8 cellular contexts compared by ENCODE assay signal in the genomic region with DNA sequence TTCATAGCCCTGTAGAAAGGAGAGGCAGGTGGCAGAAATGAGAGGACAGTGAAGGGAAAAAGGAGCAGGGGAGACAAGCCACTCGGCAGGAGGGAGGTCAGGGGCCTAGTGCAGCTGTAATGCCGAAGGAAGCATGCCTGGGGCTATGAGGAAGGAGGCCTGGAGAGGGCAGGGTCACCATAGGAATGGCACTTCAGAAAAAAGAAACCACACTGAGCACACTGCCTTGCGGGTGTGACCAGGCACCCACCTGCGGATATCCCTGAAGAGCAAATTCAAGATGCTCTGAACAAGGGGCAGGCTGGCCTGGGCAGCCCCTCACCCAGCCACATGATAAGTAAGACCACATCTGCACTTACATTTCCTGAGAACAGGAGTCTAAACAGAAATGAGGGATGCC.
DNase-seq lines count a peak whose midpoint lies in the region; ATAC-seq and TF ChIP-seq lines count a peak whose summit lies in the region.

No MANE protein-coding gene starts in this region.

- peaks cover 0 to 10% (median 0%) of the 10 kb centered on the region in 4 donors for H3K4me1 ChIP-seq in transverse colon

- ATAC-seq in WTC11: peak; percentile 98

- H3K9me3 ChIP-seq in transverse colon: no peaks in the 10 kb centered on the region

- TF ChIP-seq EP300 in transverse colon (IDR thresholded peaks at IDR 0.05; ENCODE audit: low read depth): no peak

- no peaks in the 10 kb centered on the region for H3K9me3 Mint-ChIP-seq in activated naive CD4-positive, alpha-beta T cell treated with anti-CD3 and anti-CD28 coated beads for 36 hours
- no peaks in the 10 kb centered on the region for H3K9me3 Mint-ChIP-seq in WTC11

- H3K27ac Mint-ChIP-seq in activated naive CD4-positive, alpha-beta T cell treated with anti-CD3 and anti-CD28 coated beads for 36 hours: peak overlapping the region; percentile 38
- H3K27ac Mint-ChIP-seq in WTC11: peak overlapping the region; percentile 35; the same call in 1 of the 2 replicates

- H3K36me3 Mint-ChIP-seq in activated naive CD4-positive, alpha-beta T cell treated with anti-CD3 and anti-CD28 coated beads for 36 hours (ENCODE audit: low read depth): peaks cover 43% of the 10 kb centered on the region
- peaks cover 26% of the 10 kb centered on the region for H3K36me3 Mint-ChIP-seq in WTC11

- H3K4me3 ChIP-seq in transverse colon: no peak overlapping the region

- intact Hi-C loops in activated naive CD4-positive, alpha-beta T cell treated with anti-CD3 and anti-CD28 coated beads for 36 hours (cut with micrococcal nuclease): loop anchor here (1.0 kb wide), 2 partner anchors 16 to 180 kb away; no protein-coding TSS in a partner anchor
- intact Hi-C loops in transverse colon (cut with DNase I; ENCODE audit: low total_unique reads): loop anchor here (5.0 kb wide), 1 partner anchor 1401 kb away; no protein-coding TSS in a partner anchor

- H3K27me3 Mint-ChIP-seq in activated naive CD4-positive, alpha-beta T cell treated with anti-CD3 and anti-CD28 coated beads for 36 hours (ENCODE audit: low read depth): no peaks in the 10 kb centered on the region
- no peaks in the 10 kb centered on the region for H3K27me3 Mint-ChIP-seq in WTC11 (ENCODE audit: low read depth)

- no peak overlapping the region for H3K4me3 Mint-ChIP-seq in activated naive CD4-positive, alpha-beta T cell treated with anti-CD3 and anti-CD28 coated beads for 36 hours
- H3K4me3 Mint-ChIP-seq in WTC11: no peak overlapping the region

- 54 to 70% methylated on average over 2 to 4 of the region's 4 CpGs for WGBS in transverse colon (ENCODE audit: low coverage in 1 of 2), 2 donors

- H3K27ac ChIP-seq in transverse colon: no peak overlapping the region

- peak; percentile 14 for DNase-seq in activated naive CD4-positive, alpha-beta T cell treated with anti-CD3 and anti-CD28 coated beads for 36 hours
- DNase-seq in activated naive CD4-positive, alpha-beta T cell (lab: John Stamatoyannopoulos, UW): no peak
- peak; percentile 69 for DNase-seq in WTC11 (ENCODE audit: low spot score)
- DNase-seq in iPS-NIHi11 (ENCODE audit: low spot score): peak; percentile 72
- DNase-seq in transverse colon: peak; percentile 29
- no peak for DNase-seq in activated CD4-positive, CD25-positive, alpha-beta regulatory T cell (lab: John Stamatoyannopoulos, UW)
- DNase-seq in activated T-cell treated with anti-CD3 and anti-CD28 coated beads, Interleukin-2, amount 50 U/mL, for 48 hours: no peak
- no peak for DNase-seq in mucosa of gallbladder (ENCODE audit: low spot score)

- peaks cover 0 to 45% (median 11%) of the 10 kb centered on the region in 4 donors for H3K36me3 ChIP-seq in transverse colon

- POLR2A ChIA-PET in WTC11 (lab: Charles Lee): no interaction called here

- TF ChIP-seq CTCF in WTC11 (IDR thresholded peaks at IDR 0.05): no peak
- TF ChIP-seq CTCF in transverse colon (IDR thresholded peaks at IDR 0.05): peak in 3 of 5 experiments; percentile 9 to 26 (median 23)

- H3K27me3 ChIP-seq in transverse colon: no peaks in the 10 kb centered on the region

- TF ChIP-seq POLR2A in transverse colon (IDR thresholded peaks at IDR 0.05): no peak

- H3K4me1 Mint-ChIP-seq in activated naive CD4-positive, alpha-beta T cell treated with anti-CD3 and anti-CD28 coated beads for 36 hours (ENCODE audit: low read depth): peaks cover 19% of the 10 kb centered on the region
- H3K4me1 Mint-ChIP-seq in WTC11: peaks cover 11% of the 10 kb centered on the region

- in situ Hi-C loops in transverse colon (cut with MboI; ENCODE audit: low pct_ligation_motif_present in 1 of 4, low pct_unique_long_range_greater_than_20kb in 1 of 4, low sequenced_read_pairs in 3 of 4): loop anchor here in 3 of 4 donors (10.0 to 25.0 kb wide), 4 partner anchors 101 to 826 kb away; a partner anchor contains a TSS

- CTCF ChIA-PET in activated naive CD4-positive, alpha-beta T cell treated with anti-CD3 and anti-CD28 coated beads for 36 hours (lab: Charles Lee): interaction anchor here (0.6 kb wide), 1 partner anchor 25 kb away, joined by 6 read pairs; no protein-coding TSS in a partner anchor
- CTCF ChIA-PET in WTC11 (lab: Charles Lee): interaction anchor here (0.6 to 1.4 kb wide), 6 partner anchors 15 to 347 kb away, joined by 3 to 9 read pairs (median 4); a partner anchor contains a TSS

TF ChIP-seq in WTC11, 78 proteins besides CTCF, POLR2A, EP300 and RAD21 (continues in another document):
- TF ChIP-seq, protein P1, sequence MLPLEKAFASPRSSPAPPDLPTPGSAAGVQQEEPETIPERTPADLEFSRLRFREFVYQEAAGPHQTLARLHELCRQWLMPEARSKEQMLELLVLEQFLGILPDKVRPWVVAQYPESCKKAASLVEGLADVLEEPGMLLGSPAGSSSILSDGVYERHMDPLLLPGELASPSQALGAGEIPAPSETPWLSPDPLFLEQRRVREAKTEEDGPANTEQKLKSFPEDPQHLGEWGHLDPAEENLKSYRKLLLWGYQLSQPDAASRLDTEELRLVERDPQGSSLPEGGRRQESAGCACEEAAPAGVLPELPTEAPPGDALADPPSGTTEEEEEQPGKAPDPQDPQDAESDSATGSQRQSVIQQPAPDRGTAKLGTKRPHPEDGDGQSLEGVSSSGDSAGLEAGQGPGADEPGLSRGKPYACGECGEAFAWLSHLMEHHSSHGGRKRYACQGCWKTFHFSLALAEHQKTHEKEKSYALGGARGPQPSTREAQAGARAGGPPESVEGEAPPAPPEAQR (CRISPR knock-in tag; IDR thresholded peaks at IDR 0.05): no peak
- TF ChIP-seq ZNF121 (CRISPR knock-in tag; IDR thresholded peaks at IDR 0.05) (no peak), ZNF138 (CRISPR knock-in tag; conservative IDR thresholded peaks at IDR 0.05) (no peak), TP53 (CRISPR knock-in tag; IDR thresholded peaks at IDR 0.05) (no peak), KAT7 (CRISPR knock-in tag; IDR thresholded peaks at IDR 0.05; ENCODE audit: borderline replicate concordance) (no peak), HMGA2 (CRISPR knock-in tag; IDR thresholded peaks at IDR 0.05) (no peak), ZNF671 (CRISPR knock-in tag; IDR thresholded peaks at IDR 0.05) (no peak), FOXP1 (CRISPR knock-in tag; IDR thresholded peaks at IDR 0.05; ENCODE audit: borderline replicate concordance) (no peak)
- TF ChIP-seq, protein P2, sequence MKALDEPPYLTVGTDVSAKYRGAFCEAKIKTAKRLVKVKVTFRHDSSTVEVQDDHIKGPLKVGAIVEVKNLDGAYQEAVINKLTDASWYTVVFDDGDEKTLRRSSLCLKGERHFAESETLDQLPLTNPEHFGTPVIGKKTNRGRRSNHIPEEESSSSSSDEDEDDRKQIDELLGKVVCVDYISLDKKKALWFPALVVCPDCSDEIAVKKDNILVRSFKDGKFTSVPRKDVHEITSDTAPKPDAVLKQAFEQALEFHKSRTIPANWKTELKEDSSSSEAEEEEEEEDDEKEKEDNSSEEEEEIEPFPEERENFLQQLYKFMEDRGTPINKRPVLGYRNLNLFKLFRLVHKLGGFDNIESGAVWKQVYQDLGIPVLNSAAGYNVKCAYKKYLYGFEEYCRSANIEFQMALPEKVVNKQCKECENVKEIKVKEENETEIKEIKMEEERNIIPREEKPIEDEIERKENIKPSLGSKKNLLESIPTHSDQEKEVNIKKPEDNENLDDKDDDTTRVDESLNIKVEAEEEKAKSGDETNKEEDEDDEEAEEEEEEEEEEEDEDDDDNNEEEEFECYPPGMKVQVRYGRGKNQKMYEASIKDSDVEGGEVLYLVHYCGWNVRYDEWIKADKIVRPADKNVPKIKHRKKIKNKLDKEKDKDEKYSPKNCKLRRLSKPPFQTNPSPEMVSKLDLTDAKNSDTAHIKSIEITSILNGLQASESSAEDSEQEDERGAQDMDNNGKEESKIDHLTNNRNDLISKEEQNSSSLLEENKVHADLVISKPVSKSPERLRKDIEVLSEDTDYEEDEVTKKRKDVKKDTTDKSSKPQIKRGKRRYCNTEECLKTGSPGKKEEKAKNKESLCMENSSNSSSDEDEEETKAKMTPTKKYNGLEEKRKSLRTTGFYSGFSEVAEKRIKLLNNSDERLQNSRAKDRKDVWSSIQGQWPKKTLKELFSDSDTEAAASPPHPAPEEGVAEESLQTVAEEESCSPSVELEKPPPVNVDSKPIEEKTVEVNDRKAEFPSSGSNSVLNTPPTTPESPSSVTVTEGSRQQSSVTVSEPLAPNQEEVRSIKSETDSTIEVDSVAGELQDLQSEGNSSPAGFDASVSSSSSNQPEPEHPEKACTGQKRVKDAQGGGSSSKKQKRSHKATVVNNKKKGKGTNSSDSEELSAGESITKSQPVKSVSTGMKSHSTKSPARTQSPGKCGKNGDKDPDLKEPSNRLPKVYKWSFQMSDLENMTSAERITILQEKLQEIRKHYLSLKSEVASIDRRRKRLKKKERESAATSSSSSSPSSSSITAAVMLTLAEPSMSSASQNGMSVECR (CRISPR knock-in tag; IDR thresholded peaks at IDR 0.05; ENCODE audit: borderline replicate concordance): no peak
- TF ChIP-seq, protein P3, sequence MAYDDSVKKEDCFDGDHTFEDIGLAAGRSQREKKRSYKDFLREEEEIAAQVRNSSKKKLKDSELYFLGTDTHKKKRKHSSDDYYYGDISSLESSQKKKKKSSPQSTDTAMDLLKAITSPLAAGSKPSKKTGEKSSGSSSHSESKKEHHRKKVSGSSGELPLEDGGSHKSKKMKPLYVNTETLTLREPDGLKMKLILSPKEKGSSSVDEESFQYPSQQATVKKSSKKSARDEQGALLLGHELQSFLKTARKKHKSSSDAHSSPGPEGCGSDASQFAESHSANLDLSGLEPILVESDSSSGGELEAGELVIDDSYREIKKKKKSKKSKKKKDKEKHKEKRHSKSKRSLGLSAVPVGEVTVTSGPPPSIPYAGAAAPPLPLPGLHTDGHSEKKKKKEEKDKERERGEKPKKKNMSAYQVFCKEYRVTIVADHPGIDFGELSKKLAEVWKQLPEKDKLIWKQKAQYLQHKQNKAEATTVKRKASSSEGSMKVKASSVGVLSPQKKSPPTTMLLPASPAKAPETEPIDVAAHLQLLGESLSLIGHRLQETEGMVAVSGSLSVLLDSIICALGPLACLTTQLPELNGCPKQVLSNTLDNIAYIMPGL (CRISPR knock-in tag; IDR thresholded peaks at IDR 0.05): no peak
- TF ChIP-seq, protein P4, sequence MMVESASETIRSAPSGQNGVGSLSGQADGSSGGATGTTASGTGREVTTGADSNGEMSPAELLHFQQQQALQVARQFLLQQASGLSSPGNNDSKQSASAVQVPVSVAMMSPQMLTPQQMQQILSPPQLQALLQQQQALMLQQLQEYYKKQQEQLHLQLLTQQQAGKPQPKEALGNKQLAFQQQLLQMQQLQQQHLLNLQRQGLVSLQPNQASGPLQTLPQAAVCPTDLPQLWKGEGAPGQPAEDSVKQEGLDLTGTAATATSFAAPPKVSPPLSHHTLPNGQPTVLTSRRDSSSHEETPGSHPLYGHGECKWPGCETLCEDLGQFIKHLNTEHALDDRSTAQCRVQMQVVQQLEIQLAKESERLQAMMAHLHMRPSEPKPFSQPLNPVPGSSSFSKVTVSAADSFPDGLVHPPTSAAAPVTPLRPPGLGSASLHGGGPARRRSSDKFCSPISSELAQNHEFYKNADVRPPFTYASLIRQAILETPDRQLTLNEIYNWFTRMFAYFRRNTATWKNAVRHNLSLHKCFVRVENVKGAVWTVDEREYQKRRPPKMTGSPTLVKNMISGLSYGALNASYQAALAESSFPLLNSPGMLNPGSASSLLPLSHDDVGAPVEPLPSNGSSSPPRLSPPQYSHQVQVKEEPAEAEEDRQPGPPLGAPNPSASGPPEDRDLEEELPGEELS (CRISPR knock-in tag; IDR thresholded peaks at IDR 0.05): no peak

Comparison
In these comparisons a context has a peak if more than half of its experiments do, and no peak if none do; other contexts are left out.
1. DNase-seq: peak in activated naive CD4-positive, alpha-beta T cell treated with anti-CD3 and anti-CD28 coated beads for 36 hours (single experiment), WTC11 (single experiment), iPS-NIHi11 (single experiment) and transverse colon (single experiment); none in activated naive CD4-positive, alpha-beta T cell (0 of 4), activated CD4-positive, CD25-positive, alpha-beta regulatory T cell (0 of 4), activated T-cell treated with anti-CD3 and anti-CD28 coated beads, Interleukin-2, amount 50 U/mL, for 48 hours (0 of 2) and mucosa of gallbladder (single experiment).